27 cellular contexts compared by ENCODE assay signal in the genomic region with DNA sequence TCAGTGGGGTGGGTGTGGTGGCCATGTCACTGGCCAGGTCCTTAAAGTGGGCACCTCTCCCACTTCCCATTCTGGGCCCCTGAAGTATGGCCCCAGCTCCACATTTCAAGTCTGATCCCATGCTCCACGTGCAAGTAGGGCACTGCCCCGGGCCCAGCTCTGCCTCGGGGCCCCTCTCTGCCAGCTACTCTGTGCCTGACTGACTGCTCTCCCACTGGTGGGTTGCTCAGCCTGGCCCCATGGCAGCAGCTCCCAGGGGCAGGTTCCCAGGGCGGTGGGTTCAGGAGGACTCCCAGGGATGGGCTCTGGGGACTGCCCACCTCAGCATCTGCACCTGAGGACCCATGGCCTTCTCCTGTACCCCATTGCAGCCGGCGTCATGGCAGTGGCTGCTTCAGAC.
"Had no signal": no experiment of that assay in that cellular context is flagged by ENCODE, and none has a peak within 500 bp of the region (broad histone marks: within the 10 kb centered on the region; RNA-seq: fewer than 3 reads in every experiment).

No MANE protein-coding gene starts in this region.

- H3K9me3 ChIP-seq: ovary, psoas muscle, right lobe of liver, sigmoid colon, thoracic aorta, thyroid gland, transverse colon, vagina had no signal

- H3K79me2 ChIP-seq: parathyroid adenoma had no signal

- H3K4me3 Mint-ChIP-seq: naive thymus-derived CD8-positive, alpha-beta T cell; natural killer cell treated with Interleukin-12 subunit alpha and Interleukin-12 subunit beta and Interleukin-15 and Interleukin-18, amount 100 ng/mL, for 72 hours; nephron progenitor cell; neural crest cell; stimulated activated effector memory CD8-positive, alpha-beta T cell treated with anti-CD3 and anti-CD28 coated beads, Interleukin-12 subunit alpha, Interleukin-12 subunit beta, amount 100 ng/mL, for 72 hours; stimulated activated naive B cell treated with anti-CD40 and anti-IgM and Interleukin-4, amounts not matched to agents 10 μg/mL and 1 μg/mL and 100 μg/mL, for 72 hours; stimulated activated naive CD8-positive, alpha-beta T cell treated with anti-CD3 and anti-CD28 coated beads, Interleukin-15, Interleukin-2, amounts not matched to agents 100 ng/mL and 50 ng/mL, for 24 hours; type B pancreatic cell had no signal

- H2AFZ ChIP-seq: parathyroid adenoma had no signal

- H3K36me3 ChIP-seq: ovary, right lobe of liver, sigmoid colon, stomach, thoracic aorta, thyroid gland, transverse colon, vagina had no signal

- H3K27ac ChIP-seq: ovary, parathyroid adenoma, psoas muscle, right lobe of liver, sigmoid colon, stomach, thoracic aorta, thyroid gland, transverse colon, vagina had no signal

- H3K9ac ChIP-seq: parathyroid adenoma had no signal

- H3K9me3 Mint-ChIP-seq: stimulated activated naive CD8-positive, alpha-beta T cell treated with anti-CD3 and anti-CD28 coated beads, Interleukin-15, Interleukin-2, amounts not matched to agents 100 ng/mL and 50 ng/mL, for 24 hours had no signal

- DNase-seq: naive thymus-derived CD8-positive, alpha-beta T cell; nephron progenitor cell; occipital lobe; ovary; psoas muscle; right lobe of liver; sigmoid colon; small intestine; stimulated activated CD4-positive, alpha-beta T cell treated with anti-CD3 and anti-CD28 coated beads, Interleukin-15, amount 100 ng/mL, for 24 hours; stimulated activated CD4-positive, alpha-beta T cell treated with anti-CD3 and anti-CD28 coated beads, Interleukin-2, amount 100 ng/mL, for 24 hours; stimulated activated CD4-positive, alpha-beta T cell treated with anti-CD3 and anti-CD28 coated beads, Interleukin-2, amount 100 ng/mL, for 48 hours; stimulated activated CD4-positive, alpha-beta T cell treated with anti-CD3 and anti-CD28 coated beads, Interleukin-4, amount 100 ng/mL, for 24 hours; stimulated activated naive B cell treated with anti-CD40 and anti-IgM and Interleukin-4, amounts not matched to agents 10 μg/mL and 1 μg/mL and 100 μg/mL, for 72 hours; stimulated activated naive CD4-positive, alpha-beta T cell treated with Interleukin-2 at 50 U/mL for 16 hours; stomach; thyroid gland; transverse colon had no signal

- H3K36me3 Mint-ChIP-seq: naive thymus-derived CD8-positive, alpha-beta T cell; stimulated activated effector memory CD8-positive, alpha-beta T cell treated with anti-CD3 and anti-CD28 coated beads, Interleukin-12 subunit alpha, Interleukin-12 subunit beta, amount 100 ng/mL, for 72 hours had no signal

- H3K27me3 Mint-ChIP-seq: progenitor cell of endocrine pancreas; stimulated activated naive CD8-positive, alpha-beta T cell treated with anti-CD3 and anti-CD28 coated beads, Interleukin-15, Interleukin-2, amounts not matched to agents 100 ng/mL and 50 ng/mL, for 24 hours; type B pancreatic cell had no signal

- ATAC-seq: naive thymus-derived CD8-positive, alpha-beta T cell; right lobe of liver; stimulated activated effector memory CD8-positive, alpha-beta T cell treated with anti-CD3 and anti-CD28 coated beads, Interleukin-12 subunit alpha, Interleukin-12 subunit beta, amount 100 ng/mL, for 72 hours; stimulated activated naive B cell treated with anti-CD40 and anti-IgM and Interleukin-4, amounts not matched to agents 10 μg/mL and 1 μg/mL and 100 μg/mL, for 72 hours had no signal

- H3K4me1 ChIP-seq: parathyroid adenoma, right lobe of liver, sigmoid colon, stomach had no signal

- H3K27me3 ChIP-seq: ovary, right lobe of liver, sigmoid colon, stomach, thyroid gland, transverse colon, vagina had no signal

- FAIRE-seq: small intestine, urothelium cell line had no signal

- H3K4me1 Mint-ChIP-seq: naive thymus-derived CD8-positive, alpha-beta T cell had no signal

- H3K4me3 ChIP-seq: ovary, psoas muscle, right lobe of liver, sigmoid colon, stomach, thoracic aorta, thyroid gland, transverse colon, vagina had no signal

- H3K27ac Mint-ChIP-seq: naive thymus-derived CD8-positive, alpha-beta T cell; natural killer cell treated with Interleukin-12 subunit alpha and Interleukin-12 subunit beta and Interleukin-15 and Interleukin-18, amount 100 ng/mL, for 72 hours; nephron progenitor cell; progenitor cell of endocrine pancreas; stimulated activated effector memory CD8-positive, alpha-beta T cell treated with anti-CD3 and anti-CD28 coated beads, Interleukin-12 subunit alpha, Interleukin-12 subunit beta, amount 100 ng/mL, for 72 hours; stimulated activated naive B cell treated with anti-CD40 and anti-IgM and Interleukin-4, amounts not matched to agents 10 μg/mL and 1 μg/mL and 100 μg/mL, for 72 hours; stimulated activated naive CD8-positive, alpha-beta T cell treated with anti-CD3 and anti-CD28 coated beads, Interleukin-15, Interleukin-2, amounts not matched to agents 100 ng/mL and 50 ng/mL, for 24 hours; type B pancreatic cell had no signal
